3 cellular contexts compared by ENCODE assay signal in the genomic region with DNA sequence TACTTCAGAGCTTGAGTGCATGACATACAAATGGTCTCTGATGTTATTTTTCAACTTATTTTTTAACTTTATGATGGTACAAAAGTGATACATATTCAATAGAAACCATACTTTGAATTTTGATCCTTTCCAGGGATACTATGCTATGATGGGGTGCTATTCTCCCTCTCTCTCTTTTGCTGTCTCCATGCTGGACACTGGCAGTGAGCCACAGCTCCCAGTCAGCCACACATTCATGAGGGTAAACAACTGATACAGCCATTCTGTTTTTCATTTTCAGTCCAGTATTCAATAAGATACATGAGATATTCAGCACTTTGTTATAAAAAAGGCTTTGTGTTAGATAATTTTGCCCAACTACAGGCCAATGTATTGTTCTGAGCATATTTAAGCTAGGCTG.
"Had no signal": no experiment of that assay in that cellular context is flagged by ENCODE, and none has a peak within 500 bp of the region (broad histone marks: within the 10 kb centered on the region; RNA-seq: fewer than 3 reads in every experiment).

No MANE protein-coding gene starts in this region.

- DNase-seq: GDM1, GF-D8 had no signal

- ATAC-seq: GM12878 had no signal

- H3K4me3 ChIP-seq: GM12878 had no signal
